In the genomic region with DNA sequence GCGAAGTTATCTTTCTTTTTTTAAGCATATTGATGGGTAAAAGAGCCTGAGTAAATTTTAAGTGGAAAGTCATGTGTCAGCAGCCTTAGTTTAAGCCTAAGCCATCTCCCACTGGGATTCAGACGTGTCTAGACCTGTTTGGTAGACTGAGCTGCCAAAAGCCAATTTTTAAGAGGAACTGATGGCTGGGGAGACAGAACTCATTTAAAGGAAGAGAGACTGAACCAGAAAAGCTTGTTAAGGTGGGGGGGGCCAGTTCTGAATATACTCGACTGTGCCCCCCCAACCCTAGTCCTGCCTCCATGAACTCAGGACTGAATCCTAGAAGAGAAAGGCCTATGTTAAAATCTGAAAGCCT, we compare ENCODE assay signal across 12 cellular contexts. TPM values are rescaled to one million over a fixed set of nuclear protein-coding genes. Genes with fewer than 3 reads are reported as not detected.
DNase-seq lines count a peak whose midpoint lies in the region; ATAC-seq, FAIRE-seq and TF ChIP-seq lines count a peak whose summit lies in the region.
"Had no signal": no experiment of that assay in that cellular context is flagged by ENCODE, and none has a peak within 500 bp of the region (broad histone marks: within the 10 kb centered on the region; RNA-seq: fewer than 3 reads in every experiment).

No MANE protein-coding gene starts in this region.

- no peak overlapping the region for H3K4me3 Mint-ChIP-seq in activated T-helper 2 cell treated with anti-CD3 and anti-CD28 coated beads, Interferon-gamma antibody, Interleukin-2, Interleukin-4, amounts not matched to agents 10 μg/mL and 5 μg/mL and 100 μg/mL, durations not matched to agents 14 hours and 24 hours and 36 hours (ENCODE audit: low read depth)
- H3K4me3 Mint-ChIP-seq in glutamatergic neuron (ENCODE audit: unreplicated experiment) = no peak overlapping the region
- H3K4me3 Mint-ChIP-seq in activated T-cell treated with anti-CD3 and anti-CD28 coated beads, Interleukin-2, amount 50 U/mL, for 72 hours = no peak overlapping the region

- ATAC-seq in heart left ventricle = no peak
- no peak for ATAC-seq in Right ventricle myocardium superior (ENCODE audit: poor library complexity)
- no peak for ATAC-seq in activated T-cell treated with anti-CD3 and anti-CD28 coated beads, Interleukin-2, amount 50 U/mL, for 72 hours (replicated peaks in 1 of 2)
- ATAC-seq: sciatic nerve had no signal

- H3K36me3 Mint-ChIP-seq in activated T-helper 2 cell treated with anti-CD3 and anti-CD28 coated beads, Interferon-gamma antibody, Interleukin-2, Interleukin-4, amounts not matched to agents 10 μg/mL and 5 μg/mL and 100 μg/mL, durations not matched to agents 14 hours and 24 hours and 36 hours (ENCODE audit: low read depth) = peaks cover 23% of the 10 kb centered on the region
- H3K36me3 Mint-ChIP-seq in glutamatergic neuron (ENCODE audit: unreplicated experiment) = no peaks in the 10 kb centered on the region
- no peaks in the 10 kb centered on the region for H3K36me3 Mint-ChIP-seq in activated T-cell treated with anti-CD3 and anti-CD28 coated beads, Interleukin-2, amount 50 U/mL, for 72 hours (ENCODE audit: insufficient read depth in 2 of 2)

- peaks cover 57% of the 10 kb centered on the region for H3K4me1 Mint-ChIP-seq in activated T-helper 2 cell treated with anti-CD3 and anti-CD28 coated beads, Interferon-gamma antibody, Interleukin-2, Interleukin-4, amounts not matched to agents 10 μg/mL and 5 μg/mL and 100 μg/mL, durations not matched to agents 14 hours and 24 hours and 36 hours (ENCODE audit: low read depth)
- H3K4me1 Mint-ChIP-seq in glutamatergic neuron (ENCODE audit: low read depth, unreplicated experiment) = peaks cover 3% of the 10 kb centered on the region
- peaks cover 36% of the 10 kb centered on the region for H3K4me1 Mint-ChIP-seq in activated T-cell treated with anti-CD3 and anti-CD28 coated beads, Interleukin-2, amount 50 U/mL, for 72 hours (ENCODE audit: low read depth)

- H2AFZ ChIP-seq in smooth muscle cell (ENCODE audit: low read depth) = peak overlapping the region; percentile 57
- H2AFZ ChIP-seq: PC-9 had no signal

- DNase-seq in heart left ventricle (no peak), Right ventricle myocardium superior (no peak), NCI-H2171 treated with DMSO at 0.1 percent for 48 hours (lab: John Stamatoyannopoulos, UW) (peak; percentile 97), smooth muscle cell (lab: John Stamatoyannopoulos, UW; ENCODE audit: unreplicated experiment) (no peak), glutamatergic neuron (no peak), kidney (no peak)
- no peak for DNase-seq in activated T-helper 2 cell treated with anti-CD3 and anti-CD28 coated beads, Interferon-gamma antibody, Interleukin-2, Interleukin-4, amounts not matched to agents 10 μg/mL and 5 μg/mL and 100 μg/mL, durations not matched to agents 14 hours and 24 hours and 36 hours (ENCODE audit: low spot score)
- no peak for DNase-seq in activated T-cell treated with anti-CD3 and anti-CD28 coated beads, Interleukin-2, amount 50 U/mL, for 72 hours
- DNase-seq: AML-193, PC-9 had no signal

- no peak overlapping the region for H3K4me2 ChIP-seq in smooth muscle cell
- H3K4me2 ChIP-seq: KMS-11, PC-9 had no signal

- no peak overlapping the region for H3K4me3 ChIP-seq in heart left ventricle
- no peak overlapping the region for H3K4me3 ChIP-seq in smooth muscle cell
- H3K4me3 ChIP-seq in kidney (ENCODE audit: low read length in 2 of 2) = no peak overlapping the region
- H3K4me3 ChIP-seq: PC-9 had no signal

- no peak for FAIRE-seq in kidney (lab: Jason Lieb, UNC)

- H3K27ac Mint-ChIP-seq in activated T-helper 2 cell treated with anti-CD3 and anti-CD28 coated beads, Interferon-gamma antibody, Interleukin-2, Interleukin-4, amounts not matched to agents 10 μg/mL and 5 μg/mL and 100 μg/mL, durations not matched to agents 14 hours and 24 hours and 36 hours = peak overlapping the region; percentile 56
- H3K27ac Mint-ChIP-seq in glutamatergic neuron (ENCODE audit: unreplicated experiment) = no peak overlapping the region
- no peak overlapping the region for H3K27ac Mint-ChIP-seq in activated T-cell treated with anti-CD3 and anti-CD28 coated beads, Interleukin-2, amount 50 U/mL, for 72 hours

- peaks cover 9 to 44% (median 29%) of the 10 kb centered on the region in 12 donors for H3K4me1 ChIP-seq in heart left ventricle
- no peaks in the 10 kb centered on the region for H3K4me1 ChIP-seq in smooth muscle cell (ENCODE audit: low read depth)
- peaks cover 7 to 11% of the 10 kb centered on the region in 2 donors for H3K4me1 ChIP-seq in kidney (ENCODE audit: control insufficient read depth in 1 of 2, insufficient read depth in 1 of 2, low read depth in 1 of 2, low read length in 2 of 2)

- 62 to 73% (median 69%) methylated on average over 3 of the region's 3 CpGs for WGBS in heart left ventricle, 4 donors
- WGBS in smooth muscle cell (ENCODE audit: low lambda C conversion rate) = 49% methylated on average over 3 of the region's 3 CpGs

- H3K9me3 Mint-ChIP-seq in activated T-helper 2 cell treated with anti-CD3 and anti-CD28 coated beads, Interferon-gamma antibody, Interleukin-2, Interleukin-4, amounts not matched to agents 10 μg/mL and 5 μg/mL and 100 μg/mL, durations not matched to agents 14 hours and 24 hours and 36 hours = peaks cover 11% of the 10 kb centered on the region
- peaks cover 3% of the 10 kb centered on the region for H3K9me3 Mint-ChIP-seq in glutamatergic neuron (ENCODE audit: unreplicated experiment)
- H3K9me3 Mint-ChIP-seq in activated T-cell treated with anti-CD3 and anti-CD28 coated beads, Interleukin-2, amount 50 U/mL, for 72 hours = peaks cover 0 to 4% of the 10 kb centered on the region in 2 donors

- no peak overlapping the region for H3K9ac ChIP-seq in smooth muscle cell (ENCODE audit: low read depth)
- no peak overlapping the region for H3K9ac ChIP-seq in kidney (ENCODE audit: low read length in 2 of 2)
- H3K9ac ChIP-seq: KMS-11 had no signal

- H4K20me1 ChIP-seq in smooth muscle cell (ENCODE audit: low read depth) = no peaks in the 10 kb centered on the region

- no peaks in the 10 kb centered on the region for H3K27me3 Mint-ChIP-seq in activated T-helper 2 cell treated with anti-CD3 and anti-CD28 coated beads, Interferon-gamma antibody, Interleukin-2, Interleukin-4, amounts not matched to agents 10 μg/mL and 5 μg/mL and 100 μg/mL, durations not matched to agents 14 hours and 24 hours and 36 hours (ENCODE audit: low read depth)
- no peaks in the 10 kb centered on the region for H3K27me3 Mint-ChIP-seq in glutamatergic neuron (ENCODE audit: unreplicated experiment)
- H3K27me3 Mint-ChIP-seq in activated T-cell treated with anti-CD3 and anti-CD28 coated beads, Interleukin-2, amount 50 U/mL, for 72 hours (ENCODE audit: low read depth) = no peaks in the 10 kb centered on the region

- H3K27me3 ChIP-seq in heart left ventricle (no peaks in the 10 kb centered on the region), smooth muscle cell (ENCODE audit: low read depth) (no peaks in the 10 kb centered on the region)

- no peaks in the 10 kb centered on the region for H3K79me2 ChIP-seq in smooth muscle cell (ENCODE audit: low read depth)

- intact Hi-C loops in heart left ventricle (cut with DNase I) (loop anchor here in 2 of 10 donors (10.0 kb wide), 2 partner anchors 58 to 128 kb away; a partner anchor contains a TSS), Right ventricle myocardium superior (cut with DNase I) (no loop called here), kidney (cut with DNase I) (no loop called here)
- intact Hi-C loops in activated T-helper 2 cell treated with anti-CD3 and anti-CD28 coated beads, Interferon-gamma antibody, Interleukin-2, Interleukin-4, amounts not matched to agents 10 μg/mL and 5 μg/mL and 100 μg/mL, durations not matched to agents 14 hours and 24 hours and 36 hours (cut with micrococcal nuclease) = no loop called here

- H3F3A ChIP-seq in smooth muscle cell (ENCODE audit: low read depth) = peaks cover 9% of the 10 kb centered on the region

- no peak for TF ChIP-seq CTCF in heart left ventricle (IDR thresholded peaks at IDR 0.05)
- no peak for TF ChIP-seq CTCF in smooth muscle cell (IDR thresholded peaks at IDR 0.05; ENCODE audit: borderline replicate concordance, insufficient read depth, poor library complexity, severe bottlenecking)
- no peak for TF ChIP-seq CTCF in glutamatergic neuron (IDR thresholded peaks at IDR 0.05; ENCODE audit: partially characterized antibody, unreplicated experiment)
- TF ChIP-seq CTCF in kidney (IDR thresholded peaks at IDR 0.05; ENCODE audit: borderline replicate concordance, extremely low read depth, insufficient read depth) = no peak

- H3K9me3 ChIP-seq in heart left ventricle = no peaks in the 10 kb centered on the region
- no peaks in the 10 kb centered on the region for H3K9me3 ChIP-seq in smooth muscle cell (replicated peaks; ENCODE audit: low read depth)
- H3K9me3 ChIP-seq in kidney (ENCODE audit: control insufficient read depth in 1 of 2, low read length in 2 of 2) = no peaks in the 10 kb centered on the region

- TF ChIP-seq POLR2A in heart left ventricle (IDR thresholded peaks at IDR 0.05) = no peak

- H3K36me3 ChIP-seq in heart left ventricle (no peaks in the 10 kb centered on the region), smooth muscle cell (ENCODE audit: low read depth) (no peaks in the 10 kb centered on the region), kidney (ENCODE audit: control insufficient read depth in 1 of 2, insufficient read depth in 2 of 2, low read length in 2 of 2) (no peaks in the 10 kb centered on the region)

- H3K27ac ChIP-seq in heart left ventricle (peak overlapping the region in 8 of 12 donors; percentile 3 to 67 (median 14)), smooth muscle cell (ENCODE audit: low read depth) (peak overlapping the region; percentile 76), kidney (ENCODE audit: low read depth in 2 of 2, low read length in 2 of 2) (no peak overlapping the region)
- H3K27ac ChIP-seq: KMS-11, PC-9 had no signal

RNA-seq across cellular contexts. Expression of a gene that starts 58.3 kb away (rescaled TPM):
- total RNA-seq in heart left ventricle (100 to 1,000 TPM in 3 of 9 donors, 10 to 100 TPM in 6; 65.0 to 223 (median 81.5) TPM), Right ventricle myocardium superior (75.9 TPM), smooth muscle cell (76.1 and 108 TPM in 2 replicates), glutamatergic neuron (ENCODE audit: unreplicated experiment) (17.4 TPM), kidney (144 TPM)
- polyA plus RNA-seq in heart left ventricle (100 to 1,000 TPM in 1 of 2 donors, 10 to 100 TPM in 1; 64.9 to 110 TPM), smooth muscle cell (47.2 and 95.2 TPM in 2 replicates), kidney (ENCODE audit: insufficient read depth, low read depth, low replicate concordance) (166 TPM)
- 49.6 and 52.1 TPM in 2 replicates for total RNA-seq in activated T-helper 2 cell treated with anti-CD3 and anti-CD28 coated beads, Interferon-gamma antibody, Interleukin-2, Interleukin-4, amounts not matched to agents 10 μg/mL and 5 μg/mL and 100 μg/mL, durations not matched to agents 14 hours and 24 hours and 36 hours
- 10 to 100 TPM; 12.2 to 23.3 TPM for total RNA-seq in activated T-cell treated with anti-CD3 and anti-CD28 coated beads, Interleukin-2, amount 50 U/mL, for 72 hours

Comparison
In these comparisons a context has a peak if more than half of its experiments do, and no peak if none do; other contexts are left out.
1. H3K27ac ChIP-seq: peak in heart left ventricle (8 of 12) and smooth muscle cell (single experiment); none in kidney (0 of 2).